Comparison of ENCODE assay signal across 21 cellular contexts in the genomic region with DNA sequence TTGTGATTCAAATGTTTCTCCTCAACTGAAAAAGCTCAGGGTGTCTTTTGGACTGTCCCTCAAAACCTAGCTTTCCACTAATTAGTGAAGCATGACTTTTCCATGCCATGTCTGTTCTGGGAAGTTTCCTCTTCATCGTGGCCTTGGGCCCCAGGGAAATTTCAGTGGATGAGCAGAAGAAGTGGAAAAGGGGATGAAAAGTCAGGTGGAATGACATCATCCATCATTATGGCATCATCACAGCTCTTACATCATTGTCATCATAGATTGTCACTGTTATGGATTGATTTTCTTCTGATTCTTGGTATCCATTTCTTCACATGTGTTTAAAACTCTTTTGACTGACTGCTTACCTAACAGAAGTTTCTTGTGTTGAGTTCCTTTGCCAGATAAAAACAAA. TPM values are rescaled to one million over a fixed set of nuclear protein-coding genes. Genes with fewer than 3 reads are reported as not detected.
DNase-seq lines count a peak whose midpoint lies in the region; ATAC-seq, FAIRE-seq and TF ChIP-seq lines count a peak whose summit lies in the region.
"Had no signal": no experiment of that assay in that cellular context is flagged by ENCODE, and none has a peak within 500 bp of the region (broad histone marks: within the 10 kb centered on the region; RNA-seq: fewer than 3 reads in every experiment).

No MANE protein-coding gene starts in this region.

- H4K20me1 ChIP-seq in GM12878 (ENCODE audit: control insufficient read depth, insufficient read depth) (no peaks in the 10 kb centered on the region), endothelial cell of umbilical vein (replicated peaks; ENCODE audit: control insufficient read depth, extremely low read depth, insufficient read depth, low read length) (no peaks in the 10 kb centered on the region)
- H4K20me1 ChIP-seq: BLaER1 treated with 17β-estradiol and CSF1 and Interleukin-3, amounts not matched to agents 10 nM and 100 nM had no signal

- FAIRE-seq in GM12878 (lab: Jason Lieb, UNC) (no peak), endothelial cell of umbilical vein (lab: Jason Lieb, UNC) (no peak)
- FAIRE-seq: A204.1, D721Med, GM12891, GM19239 had no signal

- 82% methylated on average over 1 of the region's 1 CpG for WGBS in GM12878 (ENCODE audit: insufficient coverage, insufficient replicate concordance, low lambda C conversion rate, missing lambda C conversion rate)

- TF ChIP-seq POLR2A in GM12878 (IDR thresholded peaks at IDR 0.05; ENCODE audit: low read depth, low read length) (no peak), endothelial cell of umbilical vein (IDR thresholded peaks at IDR 0.05; ENCODE audit: low read depth, low read length) (no peak)

- in situ Hi-C loops in GM12878 (cut with MboI), result no loop called here

- H3K4me2 ChIP-seq in GM12878 (ENCODE audit: control insufficient read depth, insufficient read depth) (no peak overlapping the region), endothelial cell of umbilical vein (ENCODE audit: insufficient read depth, low read length) (no peak overlapping the region)
- H3K4me2 ChIP-seq: BLaER1 treated with 17β-estradiol and CSF1 and Interleukin-3, amounts not matched to agents 10 nM and 100 nM had no signal

- H3K27ac Mint-ChIP-seq in naive thymus-derived CD4-positive, alpha-beta T cell, result no peak overlapping the region
- H3K27ac Mint-ChIP-seq: B cell; CD4-positive, alpha-beta T cell; CD8-positive, alpha-beta T cell had no signal

- no peaks in the 10 kb centered on the region for H3K79me2 ChIP-seq in GM12878 (ENCODE audit: control insufficient read depth, insufficient read depth, low read length)
- no peaks in the 10 kb centered on the region for H3K79me2 ChIP-seq in endothelial cell of umbilical vein (ENCODE audit: control insufficient read depth, insufficient read depth, low read length)

- RAD21 ChIA-PET in GM12878 (lab: Charles Lee; ENCODE audit: unreplicated experiment), result no interaction called here

- H3K4me3 Mint-ChIP-seq in naive thymus-derived CD4-positive, alpha-beta T cell, result no peak overlapping the region
- H3K4me3 Mint-ChIP-seq: B cell; CD4-positive, alpha-beta T cell; CD8-positive, alpha-beta T cell had no signal

- no peak overlapping the region for H3K27ac ChIP-seq in HEK293 (ENCODE audit: extremely low read depth, low read depth, low read length)
- no peak overlapping the region for H3K27ac ChIP-seq in GM12878 (ENCODE audit: control insufficient read depth, insufficient read depth)
- H3K27ac ChIP-seq in endothelial cell of umbilical vein (ENCODE audit: insufficient read depth, low read depth, low read length), result no peak overlapping the region
- no peak overlapping the region for H3K27ac ChIP-seq in naive thymus-derived CD4-positive, alpha-beta T cell (ENCODE audit: low read depth, low read length)
- H3K27ac ChIP-seq: BLaER1 treated with 17β-estradiol and CSF1 and Interleukin-3, amounts not matched to agents 10 nM and 100 nM; C4-2B had no signal

- CTCF ChIA-PET in HEK293 (lab: Yijun Ruan, JAX), result interaction anchor here (0.8 to 2.3 kb wide), 2 partner anchors 17 to 148 kb away, joined by 3 to 7 read pairs; no protein-coding TSS in a partner anchor
- CTCF ChIA-PET in GM12878 (lab: Yijun Ruan, JAX), result interaction anchor here (1.6 kb wide), 1 partner anchor 10 kb away, joined by 4 read pairs; a partner anchor contains a TSS
- CTCF ChIA-PET in endothelial cell of umbilical vein (lab: Charles Lee), result interaction anchor here (2.5 kb wide), 1 partner anchor 17 kb away, joined by 11 read pairs; no protein-coding TSS in a partner anchor
- CTCF ChIA-PET in naive thymus-derived CD4-positive, alpha-beta T cell (lab: Charles Lee), result no interaction called here

- DNase-seq in GM12878 (ENCODE audit: low read depth, low spot score) (no peak), endothelial cell of umbilical vein (ENCODE audit: low read depth, low spot score) (no peak), epidermal melanocyte (ENCODE audit: insufficient read length, low spot score) (no peak), EL (no peak)
- no peak for DNase-seq in naive thymus-derived CD4-positive, alpha-beta T cell
- DNase-seq: 8988T; AML-193; Caco-2; Calu3; CD4-positive, alpha-beta T cell; CD8-positive, alpha-beta T cell; DMS79 treated with DMSO at 0.1 percent for 48 hours; GDM1 had no signal

- peaks cover 0 to 15% (median 3%) of the 10 kb centered on the region in 5 donors for H3K36me3 Mint-ChIP-seq in naive thymus-derived CD4-positive, alpha-beta T cell

- SMC1A ChIA-PET in GM12878 (lab: Charles Lee; ENCODE audit: uncharacterized antibody, unreplicated experiment), result interaction anchor here (0.9 kb wide), 1 partner anchor 10 kb away, joined by 3 read pairs; a partner anchor contains a TSS

- H3K4me3 ChIP-seq in HEK293 (ENCODE audit: low read depth, low read length) (no peak overlapping the region), GM12878 (no peak overlapping the region), endothelial cell of umbilical vein (replicated peaks in 1 of 3; ENCODE audit: insufficient read depth in 1 of 3, low read depth in 1 of 3, low read length in 3 of 3) (no peak overlapping the region)
- H3K4me3 ChIP-seq in naive thymus-derived CD4-positive, alpha-beta T cell (ENCODE audit: low read length), result no peak overlapping the region
- H3K4me3 ChIP-seq: BLaER1 treated with 17β-estradiol and CSF1 and Interleukin-3, amounts not matched to agents 10 nM and 100 nM had no signal

- no peak for TF ChIP-seq EP300 in GM12878 (IDR thresholded peaks at IDR 0.05; ENCODE audit: borderline replicate concordance in 1 of 2, control insufficient read depth in 1 of 2, low read depth in 2 of 2, low read length in 2 of 2)

- no peaks in the 10 kb centered on the region for H3K4me1 ChIP-seq in HEK293 (ENCODE audit: control insufficient read depth, insufficient read depth, low read length)
- no peaks in the 10 kb centered on the region for H3K4me1 ChIP-seq in GM12878 (ENCODE audit: control insufficient read depth, insufficient read depth, low read length)
- H3K4me1 ChIP-seq in endothelial cell of umbilical vein (ENCODE audit: control insufficient read depth, extremely low read depth, insufficient read depth, low read length), result peaks cover 8% of the 10 kb centered on the region
- no peaks in the 10 kb centered on the region for H3K4me1 ChIP-seq in naive thymus-derived CD4-positive, alpha-beta T cell (ENCODE audit: control insufficient read depth in 2 of 2, insufficient read depth in 2 of 2, low read length in 2 of 2)
- H3K4me1 ChIP-seq: Caco-2 had no signal

- no peaks in the 10 kb centered on the region for H3K9me3 ChIP-seq in HEK293 (ENCODE audit: control insufficient read depth, insufficient read depth, low read depth, low read length)
- no peaks in the 10 kb centered on the region for H3K9me3 ChIP-seq in GM12878 (replicated peaks; ENCODE audit: control insufficient read depth, insufficient read depth, low read length)
- no peaks in the 10 kb centered on the region for H3K9me3 ChIP-seq in endothelial cell of umbilical vein (replicated peaks; ENCODE audit: control insufficient read depth, insufficient read depth, low read length)
- H3K9me3 ChIP-seq in naive thymus-derived CD4-positive, alpha-beta T cell (ENCODE audit: control insufficient read depth in 2 of 3, low read length in 3 of 3), result no peaks in the 10 kb centered on the region
- H3K9me3 ChIP-seq: BLaER1 treated with 17β-estradiol and CSF1 and Interleukin-3, amounts not matched to agents 10 nM and 100 nM; Caco-2 had no signal

- no peak overlapping the region for H3K9ac ChIP-seq in GM12878 (ENCODE audit: control insufficient read depth, insufficient read depth, low read length)
- no peak overlapping the region for H3K9ac ChIP-seq in endothelial cell of umbilical vein (replicated peaks; ENCODE audit: extremely low read depth, insufficient read depth, low read length)
- H3K9ac ChIP-seq: BLaER1 treated with 17β-estradiol and CSF1 and Interleukin-3, amounts not matched to agents 10 nM and 100 nM had no signal

- H3K9me3 Mint-ChIP-seq in naive thymus-derived CD4-positive, alpha-beta T cell, result no peaks in the 10 kb centered on the region
- H3K9me3 Mint-ChIP-seq: CD4-positive, alpha-beta T cell; CD8-positive, alpha-beta T cell had no signal

- H3K27me3 Mint-ChIP-seq in naive thymus-derived CD4-positive, alpha-beta T cell, result no peaks in the 10 kb centered on the region
- H3K27me3 Mint-ChIP-seq: B cell; CD4-positive, alpha-beta T cell had no signal

- H3K27me3 ChIP-seq in GM12878 (replicated peaks in 1 of 2; ENCODE audit: control insufficient read depth in 2 of 2, insufficient read depth in 2 of 2, low read length in 1 of 2), result no peaks in the 10 kb centered on the region
- H3K27me3 ChIP-seq in endothelial cell of umbilical vein (ENCODE audit: control insufficient read depth in 2 of 2, insufficient read depth in 2 of 2, low read length in 2 of 2), result no peaks in the 10 kb centered on the region
- H3K27me3 ChIP-seq in naive thymus-derived CD4-positive, alpha-beta T cell (ENCODE audit: control insufficient read depth in 2 of 2, insufficient read depth in 2 of 2, low read length in 2 of 2), result no peaks in the 10 kb centered on the region
- H3K27me3 ChIP-seq: BLaER1 treated with 17β-estradiol and CSF1 and Interleukin-3, amounts not matched to agents 10 nM and 100 nM had no signal

- POLR2A ChIA-PET in HEK293 (lab: Yijun Ruan, JAX) (interaction anchor here (0.6 to 3.0 kb wide), 3 partner anchors 10 to 29 kb away, joined by 3 to 12 read pairs (median 3); a partner anchor contains a TSS), GM12878 (lab: Charles Lee) (interaction anchor here (1.0 to 1.2 kb wide), 2 partner anchors 10 kb away, joined by 3 to 5 read pairs; a partner anchor contains a TSS), endothelial cell of umbilical vein (lab: Charles Lee) (no interaction called here)
- POLR2A ChIA-PET in naive thymus-derived CD4-positive, alpha-beta T cell (lab: Charles Lee), result no interaction called here

- dilution Hi-C loops in endothelial cell of umbilical vein (cut with MboI; ENCODE audit: extremely low pct_ligation_motif_present, low sequenced_read_pairs), result no loop called here

- intact Hi-C loops in GM12878 (cut with micrococcal nuclease; ENCODE audit: unreplicated experiment) (no loop called here), endothelial cell of umbilical vein (cut with micrococcal nuclease) (no loop called here)
- intact Hi-C loops in naive thymus-derived CD4-positive, alpha-beta T cell (cut with micrococcal nuclease), result loop anchor here in 1 of 2 donors (10.0 kb wide), 1 partner anchor 583 kb away; a partner anchor contains a TSS

- TF ChIP-seq RAD21 in GM12878 (IDR thresholded peaks at IDR 0.05; ENCODE audit: insufficient read depth, low read depth, low read length), result no peak

- H2AFZ ChIP-seq in GM12878 (ENCODE audit: control insufficient read depth, low read depth, low read length), result no peak overlapping the region
- no peak overlapping the region for H2AFZ ChIP-seq in endothelial cell of umbilical vein (ENCODE audit: low read depth, low read length)

- no peak for ATAC-seq in GM12878
- no peak for ATAC-seq in naive thymus-derived CD4-positive, alpha-beta T cell
- ATAC-seq: CD8-positive, alpha-beta T cell had no signal

- peaks cover 0 to 25% of the 10 kb centered on the region in 2 experiments; a peak in 2 of 3 replicates for H3K36me3 ChIP-seq in HEK293 (ENCODE audit: control insufficient read depth in 2 of 2, insufficient read depth in 1 of 2, low read length in 2 of 2)
- H3K36me3 ChIP-seq in GM12878 (ENCODE audit: control insufficient read depth in 2 of 2, insufficient read depth in 2 of 2, low read length in 1 of 2), result no peaks in the 10 kb centered on the region
- no peaks in the 10 kb centered on the region for H3K36me3 ChIP-seq in endothelial cell of umbilical vein (ENCODE audit: control insufficient read depth in 2 of 2, extremely low read depth in 1 of 2, insufficient read depth in 2 of 2, low read length in 2 of 2)
- no peaks in the 10 kb centered on the region for H3K36me3 ChIP-seq in naive thymus-derived CD4-positive, alpha-beta T cell (ENCODE audit: control insufficient read depth in 2 of 3, insufficient read depth in 3 of 3, low read length in 3 of 3)

- TF ChIP-seq CTCF in HEK293 (tag by site-specific recombination; IDR thresholded peaks at IDR 0.05) (no peak), GM12878 (IDR thresholded peaks at IDR 0.05 in 2 of 3, conservative IDR thresholded peaks at IDR 0.05 in 1 of 3; ENCODE audit: control insufficient read depth in 2 of 3, extremely low read depth in 1 of 3, insufficient read depth in 1 of 3, low read depth in 3 of 3, low read length in 3 of 3) (no peak), endothelial cell of umbilical vein (IDR thresholded peaks at IDR 0.05; ENCODE audit: extremely low read depth in 1 of 2, insufficient read depth in 1 of 2, low read depth in 1 of 2, low read length in 2 of 2) (no peak)

- BruUV-seq in GM12878 (replicated peaks; lab: Mats Ljungman, UMichigan), result no TSS peak
- BruUV-seq in endothelial cell of umbilical vein (replicated peaks; lab: Mats Ljungman, UMichigan), result no TSS peak

- H3K9me1 ChIP-seq in endothelial cell of umbilical vein (replicated peaks; ENCODE audit: control insufficient read depth, extremely low read depth, insufficient read depth, low read length), result no peaks in the 10 kb centered on the region

- H3K4me1 Mint-ChIP-seq in naive thymus-derived CD4-positive, alpha-beta T cell, result no peaks in the 10 kb centered on the region
- H3K4me1 Mint-ChIP-seq: B cell had no signal

RNA-seq across cellular contexts. Expression of a gene that starts 26.2 kb away (rescaled TPM):
- 86.3 and 111 TPM in 2 replicates for total RNA-seq in GM12878 (2013; cell fraction: nucleolus; rRNA removed)
- 49.5 and 50.3 TPM in 2 replicates for total RNA-seq in GM12878 (2014; rRNA removed)
- 17.0 and 17.2 TPM in 2 replicates for total RNA-seq in GM12878 (2014; rRNA removed; fragmentation: Illumina TruSeq; extraction: Trizol)
- 36.3 and 40.0 TPM in 2 replicates for total RNA-seq in GM12878 (2021)
- polyA plus RNA-seq in GM12878 (2011; ENCODE audit: low read depth), result 6.0 TPM
- polyA plus RNA-seq in GM12878 (2011; rRNA removed), result 16.6 and 28.2 TPM in 2 replicates
- 34.3 and 54.3 TPM in 2 replicates for polyA plus RNA-seq in GM12878 (2011; cell fraction: cytosol; rRNA removed)
- polyA plus RNA-seq in GM12878 (2011; cell fraction: nucleus; rRNA removed), result 259 and 261 TPM in 2 replicates
- 21.6 and 24.4 TPM in 2 replicates for polyA plus RNA-seq in GM12878 (2012)
- polyA plus RNA-seq in GM12878 (2014; fragmentation: Illumina TruSeq; extraction: Trizol), result 14.3 and 18.5 TPM in 2 replicates
- polyA plus RNA-seq in GM12878 (2014; fragmentation: Nextera tagmentation; extraction: Ambion mirVana), result 1 to 10 TPM; 5.4 to 7.9 TPM
- polyA plus RNA-seq in GM12878 (2014; rRNA removed), result 46.4 and 51.1 TPM in 2 replicates
- polyA plus RNA-seq in GM12878 (2016; fragmentation: Nextera tagmentation; extraction: Ambion mirVana), result 10 to 100 TPM; 28.4 to 30.1 TPM
- 10.5 and 22.7 TPM in 2 replicates for polyA minus RNA-seq in GM12878 (2011; rRNA and poly(A)+ RNA removed)
- 13.1 and 16.3 TPM in 2 replicates for polyA minus RNA-seq in GM12878 (2011; cell fraction: cytosol; rRNA and poly(A)+ RNA removed)
- 20.1 and 25.7 TPM in 2 replicates for polyA minus RNA-seq in GM12878 (2011; cell fraction: nucleus; rRNA and poly(A)+ RNA removed)
- total RNA-seq in endothelial cell of umbilical vein, result 42.3 and 56.2 TPM in 2 replicates
- polyA plus RNA-seq in endothelial cell of umbilical vein, result 63.2 and 82.4 TPM in 2 replicates
- polyA plus RNA-seq in endothelial cell of umbilical vein (2011; cell fraction: cytosol; rRNA removed), result 17.6 and 29.1 TPM in 2 replicates
- 216 and 219 TPM in 2 replicates for polyA plus RNA-seq in endothelial cell of umbilical vein (2011; cell fraction: nucleus; rRNA removed)
- 30.3 and 33.4 TPM in 2 replicates for polyA plus RNA-seq in endothelial cell of umbilical vein (2012)
- 33.9 and 34.1 TPM in 2 replicates for polyA minus RNA-seq in endothelial cell of umbilical vein
- polyA minus RNA-seq in endothelial cell of umbilical vein (2011; cell fraction: cytosol; rRNA and poly(A)+ RNA removed), result 31.9 TPM
- polyA minus RNA-seq in endothelial cell of umbilical vein (2011; cell fraction: nucleus; rRNA and poly(A)+ RNA removed), result 24.6 and 33.9 TPM in 2 replicates
- 10 to 100 TPM; 29.1 to 56.2 (median 49.2) TPM for total RNA-seq in naive thymus-derived CD4-positive, alpha-beta T cell
- 10 to 100 TPM in 1 of 2 donors, 1 to 10 TPM in 1; 7.1 to 22.4 TPM for polyA plus RNA-seq in naive thymus-derived CD4-positive, alpha-beta T cell

RNA-seq across cellular contexts. Expression of a gene that starts 36.2 kb away (rescaled TPM):
- total RNA-seq in GM12878 (2013; cell fraction: nucleolus; rRNA removed), result 15.6 and 16.0 TPM in 2 replicates
- 183 and 198 TPM in 2 replicates for total RNA-seq in GM12878 (2014; rRNA removed)
- total RNA-seq in GM12878 (2014; rRNA removed; fragmentation: Illumina TruSeq; extraction: Trizol), result 120 and 138 TPM in 2 replicates
- 109 and 115 TPM in 2 replicates for total RNA-seq in GM12878 (2021)
- polyA plus RNA-seq in GM12878 (2011; ENCODE audit: low read depth), result 219 TPM
- 99.9 and 186 TPM in 2 replicates for polyA plus RNA-seq in GM12878 (2011; rRNA removed)
- polyA plus RNA-seq in GM12878 (2011; cell fraction: cytosol; rRNA removed), result 225 and 239 TPM in 2 replicates
- 81.5 and 116 TPM in 2 replicates for polyA plus RNA-seq in GM12878 (2011; cell fraction: nucleus; rRNA removed)
- polyA plus RNA-seq in GM12878 (2012), result 194 and 199 TPM in 2 replicates
- 38.4 and 171 TPM in 2 replicates for polyA plus RNA-seq in GM12878 (2014; fragmentation: Illumina TruSeq; extraction: Trizol)
- 100 to 1,000 TPM; 392 to 449 TPM for polyA plus RNA-seq in GM12878 (2014; fragmentation: Nextera tagmentation; extraction: Ambion mirVana)
- polyA plus RNA-seq in GM12878 (2014; rRNA removed), result 250 and 253 TPM in 2 replicates
- 100 to 1,000 TPM; 266 to 268 TPM for polyA plus RNA-seq in GM12878 (2016; fragmentation: Nextera tagmentation; extraction: Ambion mirVana)
- polyA minus RNA-seq in GM12878 (2011; rRNA and poly(A)+ RNA removed), result 35.0 and 80.3 TPM in 2 replicates
- 41.4 and 51.9 TPM in 2 replicates for polyA minus RNA-seq in GM12878 (2011; cell fraction: cytosol; rRNA and poly(A)+ RNA removed)
- 9.3 and 19.9 TPM in 2 replicates for polyA minus RNA-seq in GM12878 (2011; cell fraction: nucleus; rRNA and poly(A)+ RNA removed)
- total RNA-seq in endothelial cell of umbilical vein, result 113 and 126 TPM in 2 replicates
- polyA plus RNA-seq in endothelial cell of umbilical vein, result 205 and 239 TPM in 2 replicates
- 241 and 294 TPM in 2 replicates for polyA plus RNA-seq in endothelial cell of umbilical vein (2011; cell fraction: cytosol; rRNA removed)
- 83.4 and 87.2 TPM in 2 replicates for polyA plus RNA-seq in endothelial cell of umbilical vein (2011; cell fraction: nucleus; rRNA removed)
- 223 and 226 TPM in 2 replicates for polyA plus RNA-seq in endothelial cell of umbilical vein (2012)
- polyA minus RNA-seq in endothelial cell of umbilical vein, result 55.5 and 59.5 TPM in 2 replicates
- polyA minus RNA-seq in endothelial cell of umbilical vein (2011; cell fraction: cytosol; rRNA and poly(A)+ RNA removed), result 78.4 TPM
- 11.5 and 12.9 TPM in 2 replicates for polyA minus RNA-seq in endothelial cell of umbilical vein (2011; cell fraction: nucleus; rRNA and poly(A)+ RNA removed)
- 100 to 1,000 TPM in 1 of 5 experiments, 10 to 100 TPM in 4; 57.2 to 108 (median 86.2) TPM for total RNA-seq in naive thymus-derived CD4-positive, alpha-beta T cell
- 100 to 1,000 TPM; 203 to 289 TPM for polyA plus RNA-seq in naive thymus-derived CD4-positive, alpha-beta T cell

RNA-seq across cellular contexts. Expression of a gene that starts 57.2 kb away (rescaled TPM):
- total RNA-seq in GM12878 (2013; cell fraction: nucleolus; rRNA removed), result 12.5 and 13.0 TPM in 2 replicates
- total RNA-seq in GM12878 (2014; rRNA removed) (3.1 TPM in 2 replicates), GM12878 (2014; rRNA removed; fragmentation: Illumina TruSeq; extraction: Trizol) (1.1 and 1.2 TPM in 2 replicates), GM12878 (2021) (11.1 and 12.2 TPM in 2 replicates), endothelial cell of umbilical vein (23.1 and 26.6 TPM in 2 replicates)
- polyA plus RNA-seq in GM12878 (2011; ENCODE audit: low read depth), result 1.1 TPM
- polyA plus RNA-seq in GM12878 (2011; rRNA removed) (0.66 and 1.3 TPM in 2 replicates), GM12878 (2014; fragmentation: Illumina TruSeq; extraction: Trizol) (1.6 and 2.2 TPM in 2 replicates), GM12878 (2014; fragmentation: Nextera tagmentation; extraction: Ambion mirVana) (not detected), GM12878 (2014; rRNA removed) (5.1 and 5.6 TPM in 2 replicates), GM12878 (2016; fragmentation: Nextera tagmentation; extraction: Ambion mirVana) (1 to 10 TPM in 1 of 2 experiments, under 1 TPM in 1; 0.73 to 1.2 TPM), endothelial cell of umbilical vein (12.7 and 14.9 TPM in 2 replicates)
- polyA plus RNA-seq in GM12878 (2011; cell fraction: cytosol; rRNA removed), result 2.6 TPM in 2 replicates
- polyA plus RNA-seq in GM12878 (2011; cell fraction: nucleus; rRNA removed), result 3.2 and 4.0 TPM in 2 replicates
- 4.9 and 6.1 TPM in 2 replicates for polyA plus RNA-seq in GM12878 (2012)
- 1.8 and 5.0 TPM in 2 replicates for polyA minus RNA-seq in GM12878 (2011; rRNA and poly(A)+ RNA removed)
- 3.1 and 3.2 TPM in 2 replicates for polyA minus RNA-seq in GM12878 (2011; cell fraction: cytosol; rRNA and poly(A)+ RNA removed)
- 1.9 and 2.9 TPM in 2 replicates for polyA minus RNA-seq in GM12878 (2011; cell fraction: nucleus; rRNA and poly(A)+ RNA removed)
- polyA plus RNA-seq in endothelial cell of umbilical vein (2011; cell fraction: cytosol; rRNA removed), result 8.0 and 11.1 TPM in 2 replicates
- 11.2 and 13.0 TPM in 2 replicates for polyA plus RNA-seq in endothelial cell of umbilical vein (2011; cell fraction: nucleus; rRNA removed)
- 7.9 and 16.2 TPM in 2 replicates for polyA plus RNA-seq in endothelial cell of umbilical vein (2012)
- polyA minus RNA-seq in endothelial cell of umbilical vein, result 13.0 and 15.9 TPM in 2 replicates
- polyA minus RNA-seq in endothelial cell of umbilical vein (2011; cell fraction: cytosol; rRNA and poly(A)+ RNA removed), result 3.5 TPM
- polyA minus RNA-seq in endothelial cell of umbilical vein (2011; cell fraction: nucleus; rRNA and poly(A)+ RNA removed), result 8.1 and 16.3 TPM in 2 replicates
- 1 to 10 TPM; 4.8 to 7.8 (median 5.9) TPM for total RNA-seq in naive thymus-derived CD4-positive, alpha-beta T cell
- polyA plus RNA-seq in naive thymus-derived CD4-positive, alpha-beta T cell, result 1 to 10 TPM in 1 of 2 donors, under 1 TPM in 1; 0.73 to 1.6 TPM

Comparison
In these comparisons a context has a peak if more than half of its experiments do, and no peak if none do; other contexts are left out.
1. POLR2A ChIA-PET loops: an anchor here in HEK293 (0.6 to 3.0 kb wide) and GM12878 (1.0 to 1.2 kb wide); none called in endothelial cell of umbilical vein and naive thymus-derived CD4-positive, alpha-beta T cell.